Comparison of ENCODE assay signal across 8 cellular contexts in the genomic region with DNA sequence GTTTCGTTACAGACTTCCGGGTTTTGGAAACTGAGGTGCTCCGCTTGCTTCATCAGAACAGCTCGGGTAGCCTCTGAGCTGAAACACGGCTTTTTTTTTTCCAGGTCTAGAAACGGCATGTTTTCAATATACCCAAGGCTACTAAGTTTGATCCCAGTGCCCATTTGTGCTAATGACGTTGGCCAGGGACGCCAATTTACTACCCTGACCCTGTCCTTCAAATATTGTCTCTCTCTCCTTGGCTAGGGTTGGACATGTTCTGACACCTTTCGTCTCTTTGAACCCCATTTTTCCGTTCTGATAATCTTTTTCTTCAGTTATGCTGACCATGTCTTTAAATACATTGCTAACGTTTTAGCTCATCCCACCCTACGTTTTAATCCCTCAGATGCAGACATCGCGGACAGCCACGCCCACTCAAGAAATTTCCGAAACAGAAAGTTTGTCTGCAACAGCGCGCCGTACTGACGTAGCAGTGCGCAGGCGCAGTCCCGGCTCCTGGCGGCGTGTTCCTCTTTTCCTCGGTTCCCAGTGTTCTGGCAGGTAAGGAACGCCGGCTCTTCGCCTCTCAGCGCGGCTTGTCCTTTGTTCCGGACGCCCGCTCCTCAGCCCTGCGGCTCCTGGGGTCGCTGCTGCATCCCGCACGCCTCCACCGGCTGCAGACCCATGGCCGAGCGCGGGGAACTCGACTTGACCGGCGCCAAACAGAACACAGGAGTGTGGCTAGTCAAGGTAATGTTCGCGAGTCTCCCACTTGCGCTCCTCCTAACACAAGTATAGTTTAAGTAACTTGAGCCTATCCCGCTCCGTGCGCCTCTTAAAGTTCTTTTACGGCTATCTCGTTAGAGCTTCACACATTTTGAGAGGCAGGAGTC. TPM values are rescaled to one million over a fixed set of nuclear protein-coding genes. Genes with fewer than 3 reads are reported as not detected.
A peak's percentile ranks its signal among the peaks of the same experiment; 100 is the strongest.
DNase-seq lines count a peak whose midpoint lies in the region; ATAC-seq lines count a peak whose summit lies in the region.

A gene with protein sequence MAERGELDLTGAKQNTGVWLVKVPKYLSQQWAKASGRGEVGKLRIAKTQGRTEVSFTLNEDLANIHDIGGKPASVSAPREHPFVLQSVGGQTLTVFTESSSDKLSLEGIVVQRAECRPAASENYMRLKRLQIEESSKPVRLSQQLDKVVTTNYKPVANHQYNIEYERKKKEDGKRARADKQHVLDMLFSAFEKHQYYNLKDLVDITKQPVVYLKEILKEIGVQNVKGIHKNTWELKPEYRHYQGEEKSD (plus strand): TSS at position 521 of the 875 bp plus-strand sequence. CDS start 146 bp downstream, at position 667.

- peak; percentile 65 for ATAC-seq in GM21825 (IDR thresholded peaks at IDR 0.05; ENCODE audit: unreplicated experiment)
- peak; percentile 64 to 75 for ATAC-seq in naive thymus-derived CD8-positive, alpha-beta T cell
- peak; percentile 74 to 81 for ATAC-seq in stimulated activated naive B cell treated with anti-CD40 and anti-IgM and Interleukin-4, amounts not matched to agents 10 μg/mL and 1 μg/mL and 100 μg/mL, for 72 hours (replicated peaks)

- no peak within 1 kb of the TSS for H3K27ac Mint-ChIP-seq in naive thymus-derived CD8-positive, alpha-beta T cell
- no peak within 1 kb of the TSS for H3K27ac Mint-ChIP-seq in stimulated activated naive B cell treated with anti-CD40 and anti-IgM and Interleukin-4, amounts not matched to agents 10 μg/mL and 1 μg/mL and 100 μg/mL, for 72 hours

- H3K36me3 Mint-ChIP-seq in naive thymus-derived CD8-positive, alpha-beta T cell, result peaks cover 0 to 7% (median 0%) of the 10 kb centered on the region in 3 donors
- peaks cover 0 to 8% of the 10 kb centered on the region in 2 donors for H3K36me3 Mint-ChIP-seq in stimulated activated naive B cell treated with anti-CD40 and anti-IgM and Interleukin-4, amounts not matched to agents 10 μg/mL and 1 μg/mL and 100 μg/mL, for 72 hours

- no peaks in the 10 kb centered on the region for H3K9me3 Mint-ChIP-seq in naive thymus-derived CD8-positive, alpha-beta T cell
- no peaks in the 10 kb centered on the region for H3K9me3 Mint-ChIP-seq in stimulated activated naive B cell treated with anti-CD40 and anti-IgM and Interleukin-4, amounts not matched to agents 10 μg/mL and 1 μg/mL and 100 μg/mL, for 72 hours

- peak within 1 kb of the TSS; percentile 74 for H3K27ac ChIP-seq in KOPT-K1 (ENCODE audit: low read depth, low read length, poor library complexity, severe bottlenecking)

- no peak within 1 kb of the TSS for H3K4me3 Mint-ChIP-seq in naive thymus-derived CD8-positive, alpha-beta T cell
- no peak within 1 kb of the TSS for H3K4me3 Mint-ChIP-seq in stimulated activated naive B cell treated with anti-CD40 and anti-IgM and Interleukin-4, amounts not matched to agents 10 μg/mL and 1 μg/mL and 100 μg/mL, for 72 hours

- no peaks in the 10 kb centered on the region for H3K36me3 ChIP-seq in KOPT-K1 (ENCODE audit: insufficient read depth, low read length)

- no peaks in the 10 kb centered on the region for H3K9me3 ChIP-seq in KOPT-K1 (ENCODE audit: insufficient read depth, low read length, poor library complexity, severe bottlenecking)

- POLR2A ChIA-PET in naive thymus-derived CD8-positive, alpha-beta T cell (lab: Charles Lee), result interaction anchor here (0.8 to 1.9 kb wide), 3 partner anchors 12 to 345 kb away, joined by 3 to 5 read pairs (median 3); a partner anchor contains a TSS

- H3K27me3 Mint-ChIP-seq in naive thymus-derived CD8-positive, alpha-beta T cell, result no peaks in the 10 kb centered on the region
- no peaks in the 10 kb centered on the region for H3K27me3 Mint-ChIP-seq in stimulated activated naive B cell treated with anti-CD40 and anti-IgM and Interleukin-4, amounts not matched to agents 10 μg/mL and 1 μg/mL and 100 μg/mL, for 72 hours

- DNase-seq in DMS79 treated with DMSO at 0.1 percent for 48 hours (lab: John Stamatoyannopoulos, UW), result peak; percentile 73
- peak; percentile 83 for DNase-seq in RPMI7951 (ENCODE audit: low read depth)
- DNase-seq in activated T-helper 1 cell treated with Interleukin-2 at 50 U/mL for 16 hours (ENCODE audit: low read depth), result peak; percentile 79
- peak; percentile 92 for DNase-seq in fibroblast of peridontal ligament (ENCODE audit: extremely low read depth)
- peak; percentile 83 to 96 (median 88) for DNase-seq in naive thymus-derived CD8-positive, alpha-beta T cell
- peak; percentile 81 for DNase-seq in stimulated activated naive B cell treated with anti-CD40 and anti-IgM and Interleukin-4, amounts not matched to agents 10 μg/mL and 1 μg/mL and 100 μg/mL, for 72 hours

- peaks cover 6 to 28% (median 17%) of the 10 kb centered on the region in 4 donors for H3K4me1 Mint-ChIP-seq in naive thymus-derived CD8-positive, alpha-beta T cell
- peaks cover 5 to 22% of the 10 kb centered on the region in 2 donors for H3K4me1 Mint-ChIP-seq in stimulated activated naive B cell treated with anti-CD40 and anti-IgM and Interleukin-4, amounts not matched to agents 10 μg/mL and 1 μg/mL and 100 μg/mL, for 72 hours

RNA-seq across cellular contexts. Expression of the gene that starts here (rescaled TPM):
- total RNA-seq in RPMI7951 (2014; rRNA removed; shearing (Covaris generic)), result 29.9 and 31.7 TPM in 2 replicates
- 10 to 100 TPM; 16.2 to 17.1 TPM for total RNA-seq in naive thymus-derived CD8-positive, alpha-beta T cell
- polyA plus RNA-seq in naive thymus-derived CD8-positive, alpha-beta T cell, result 1 to 10 TPM; 7.1 to 8.2 (median 7.5) TPM

Comparison
In these comparisons a context has a peak if more than half of its experiments do, and no peak if none do; other contexts are left out.
1. Peak in every context shown above with its lines: DNase-seq, ATAC-seq and H3K27ac ChIP-seq.